ENCODE assay signal across 1 cellular context in genomic region chr11:59548309-59548656, GRCh38.
TF ChIP-seq lines count a peak whose summit lies in the region.

No MANE protein-coding gene starts in this region.

TF ChIP-seq in K562, 482 proteins besides CTCF, POLR2A, EP300 and RAD21 (continued from another document and continues in another):
- TF ChIP-seq MGA (IDR thresholded peaks at IDR 0.05) = no peak; the same call in 1 of the 2 replicates
- TF ChIP-seq ZBTB7A (IDR thresholded peaks at IDR 0.05; ENCODE audit: borderline replicate concordance, control insufficient read depth, low read depth, low read length) = no peak
- TF ChIP-seq ZKSCAN8 (CRISPR knock-in tag; IDR thresholded peaks at IDR 0.05) = peak; percentile 56; the same call in 1 of the 2 replicates
- TF ChIP-seq CBX8 (IDR thresholded peaks at IDR 0.05; ENCODE audit: borderline replicate concordance, extremely low read depth, low read depth, low read length, poor library complexity, severe bottlenecking) = no peak
- no peak for TF ChIP-seq LEF1 (IDR thresholded peaks at IDR 0.05)
- no peak for TF ChIP-seq DEAF1 (CRISPR knock-in tag; IDR thresholded peaks at IDR 0.05)
- no peak for TF ChIP-seq DMBX1 (CRISPR knock-in tag; IDR thresholded peaks at IDR 0.05; ENCODE audit: borderline replicate concordance)
- no peak for TF ChIP-seq LARP7 (IDR thresholded peaks at IDR 0.05)
- TF ChIP-seq ATF1 (CRISPR knock-in tag; IDR thresholded peaks at IDR 0.05) = no peak
- TF ChIP-seq ATF1 (tag; IDR thresholded peaks at IDR 0.05) = no peak
- TF ChIP-seq FOXJ2 (tag; IDR thresholded peaks at IDR 0.05) = 0 out of 2 replicates have a peak, but pooled peaks have one; percentile 11
- TF ChIP-seq RBFOX2 (IDR thresholded peaks at IDR 0.05; ENCODE audit: low read depth, low read length) = no peak
- no peak for TF ChIP-seq ZKSCAN3 (CRISPR knock-in tag; IDR thresholded peaks at IDR 0.05)
- TF ChIP-seq NR2C2 (CRISPR knock-in tag; IDR thresholded peaks at IDR 0.05) = no peak
- no peak; the same call in none of the 2 replicates for TF ChIP-seq NR2C2 (tag; IDR thresholded peaks at IDR 0.05)
- TF ChIP-seq ZNF518B (CRISPR knock-in tag; IDR thresholded peaks at IDR 0.05) = no peak
- TF ChIP-seq PTTG1 (tag; IDR thresholded peaks at IDR 0.05; ENCODE audit: low read depth) = peak; percentile 45; the same call in 1 of the 2 replicates
- TF ChIP-seq ZSCAN29 (IDR thresholded peaks at IDR 0.05) = no peak
- TF ChIP-seq MECOM (CRISPR knock-in tag; IDR thresholded peaks at IDR 0.05) = no peak
- TF ChIP-seq RNF2 (IDR thresholded peaks at IDR 0.05) = no peak
- no peak for TF ChIP-seq ZHX1 (conservative IDR thresholded peaks at IDR 0.05; ENCODE audit: low read length)
- no peak for TF ChIP-seq HDAC2 (IDR thresholded peaks at IDR 0.05)
- 0 out of 2 replicates have a peak, but pooled peaks have one; percentile 2 for TF ChIP-seq ZBTB9 (CRISPR knock-in tag; IDR thresholded peaks at IDR 0.05)
- TF ChIP-seq DPF2 (IDR thresholded peaks at IDR 0.05) = no peak
- no peak for TF ChIP-seq PTRF (tag; IDR thresholded peaks at IDR 0.05)
- TF ChIP-seq ZNF644 (tag; IDR thresholded peaks at IDR 0.05; ENCODE audit: low read depth) = no peak
- TF ChIP-seq GATA2 (CRISPR knock-in tag; IDR thresholded peaks at IDR 0.05) = no peak
- no peak for TF ChIP-seq ZNF436 (CRISPR knock-in tag; IDR thresholded peaks at IDR 0.05)
- no peak for TF ChIP-seq HNRNPH1 (optimal IDR thresholded peaks at IDR 0.05; ENCODE audit: low read depth, low read length)
- no peak for TF ChIP-seq NFRKB (IDR thresholded peaks at IDR 0.05; ENCODE audit: low read depth)
- peak; percentile 29; the same call in 1 of the 2 replicates for TF ChIP-seq ZNF134 (CRISPR knock-in tag; conservative IDR thresholded peaks at IDR 0.05)
- TF ChIP-seq CC2D1A (IDR thresholded peaks at IDR 0.05) = no peak
- TF ChIP-seq RNF219 (CRISPR knock-in tag; IDR thresholded peaks at IDR 0.05) = no peak
- TF ChIP-seq MNT (conservative IDR thresholded peaks at IDR 0.05) = no peak
- TF ChIP-seq KAT2B (IDR thresholded peaks at IDR 0.05; ENCODE audit: low read depth, low read length) = no peak
